In genomic region chr15:94443156-94443555, GRCh38 we compare ENCODE assay signal across 22 cellular contexts.
"Had no signal": no experiment of that assay in that cellular context is flagged by ENCODE, and none has a peak within 500 bp of the region (broad histone marks: within the 10 kb centered on the region; RNA-seq: fewer than 3 reads in every experiment).

No MANE protein-coding gene starts in this region.

- DNase-seq: dermis blood vessel endothelial cell; effector memory CD8-positive, alpha-beta T cell; erythroblast; esophagus squamous epithelium; hypothalamus; kidney; left lung; naive thymus-derived CD8-positive, alpha-beta T cell; nucleus accumbens; right cardiac atrium; sigmoid colon; stimulated activated CD4-positive, alpha-beta T cell treated with anti-CD3 and anti-CD28 coated beads, Interleukin-2, amount 100 ng/mL, for 24 hours; stimulated activated CD4-positive, alpha-beta T cell treated with anti-CD3 and anti-CD28 coated beads, Interleukin-4, amount 100 ng/mL, for 24 hours; stimulated activated naive CD4-positive, alpha-beta T cell treated with Interleukin-2 at 50 U/mL for 16 hours; stomach; substantia nigra; testis; tibial artery; upper lobe of left lung had no signal

- ATAC-seq: effector memory CD8-positive, alpha-beta T cell; left lung; naive thymus-derived CD8-positive, alpha-beta T cell; right cardiac atrium; stimulated activated effector memory CD8-positive, alpha-beta T cell treated with anti-CD3 and anti-CD28 coated beads, Interleukin-12 subunit alpha, Interleukin-12 subunit beta, amount 100 ng/mL, for 72 hours had no signal

- H3K36me3 ChIP-seq: prostate gland, sigmoid colon, tibial artery had no signal

- H3K4me3 Mint-ChIP-seq: effector memory CD8-positive, alpha-beta T cell; naive thymus-derived CD8-positive, alpha-beta T cell; stimulated activated effector memory CD8-positive, alpha-beta T cell treated with anti-CD3 and anti-CD28 coated beads, Interleukin-12 subunit alpha, Interleukin-12 subunit beta, amount 100 ng/mL, for 72 hours had no signal

- H3K9me3 ChIP-seq: esophagus squamous epithelium, left lung, prostate gland, sigmoid colon, stomach, testis, tibial artery, upper lobe of left lung had no signal

- H3K4me3 ChIP-seq: coronary artery, esophagus squamous epithelium, left lung, prostate gland, sigmoid colon, stomach, testis, tibial artery, upper lobe of left lung had no signal

- H3K27ac ChIP-seq: coronary artery, esophagus squamous epithelium, left lung, prostate gland, stomach, testis, tibial artery, upper lobe of left lung had no signal

- H3K27me3 Mint-ChIP-seq: effector memory CD8-positive, alpha-beta T cell; naive thymus-derived CD8-positive, alpha-beta T cell had no signal

- H3K4me1 Mint-ChIP-seq: naive thymus-derived CD8-positive, alpha-beta T cell had no signal

- H3K27me3 ChIP-seq: esophagus squamous epithelium, left lung, sigmoid colon, stomach, testis, tibial artery, upper lobe of left lung had no signal

- H3K9me3 Mint-ChIP-seq: effector memory CD8-positive, alpha-beta T cell; stimulated activated effector memory CD8-positive, alpha-beta T cell treated with anti-CD3 and anti-CD28 coated beads, Interleukin-12 subunit alpha, Interleukin-12 subunit beta, amount 100 ng/mL, for 72 hours had no signal

- H3K27ac Mint-ChIP-seq: effector memory CD8-positive, alpha-beta T cell; naive thymus-derived CD8-positive, alpha-beta T cell; stimulated activated effector memory CD8-positive, alpha-beta T cell treated with anti-CD3 and anti-CD28 coated beads, Interleukin-12 subunit alpha, Interleukin-12 subunit beta, amount 100 ng/mL, for 72 hours had no signal

- H3K4me1 ChIP-seq: esophagus squamous epithelium, left lung, prostate gland, testis, tibial artery, upper lobe of left lung had no signal
